1 cellular context compared by ENCODE assay signal in the genomic region with DNA sequence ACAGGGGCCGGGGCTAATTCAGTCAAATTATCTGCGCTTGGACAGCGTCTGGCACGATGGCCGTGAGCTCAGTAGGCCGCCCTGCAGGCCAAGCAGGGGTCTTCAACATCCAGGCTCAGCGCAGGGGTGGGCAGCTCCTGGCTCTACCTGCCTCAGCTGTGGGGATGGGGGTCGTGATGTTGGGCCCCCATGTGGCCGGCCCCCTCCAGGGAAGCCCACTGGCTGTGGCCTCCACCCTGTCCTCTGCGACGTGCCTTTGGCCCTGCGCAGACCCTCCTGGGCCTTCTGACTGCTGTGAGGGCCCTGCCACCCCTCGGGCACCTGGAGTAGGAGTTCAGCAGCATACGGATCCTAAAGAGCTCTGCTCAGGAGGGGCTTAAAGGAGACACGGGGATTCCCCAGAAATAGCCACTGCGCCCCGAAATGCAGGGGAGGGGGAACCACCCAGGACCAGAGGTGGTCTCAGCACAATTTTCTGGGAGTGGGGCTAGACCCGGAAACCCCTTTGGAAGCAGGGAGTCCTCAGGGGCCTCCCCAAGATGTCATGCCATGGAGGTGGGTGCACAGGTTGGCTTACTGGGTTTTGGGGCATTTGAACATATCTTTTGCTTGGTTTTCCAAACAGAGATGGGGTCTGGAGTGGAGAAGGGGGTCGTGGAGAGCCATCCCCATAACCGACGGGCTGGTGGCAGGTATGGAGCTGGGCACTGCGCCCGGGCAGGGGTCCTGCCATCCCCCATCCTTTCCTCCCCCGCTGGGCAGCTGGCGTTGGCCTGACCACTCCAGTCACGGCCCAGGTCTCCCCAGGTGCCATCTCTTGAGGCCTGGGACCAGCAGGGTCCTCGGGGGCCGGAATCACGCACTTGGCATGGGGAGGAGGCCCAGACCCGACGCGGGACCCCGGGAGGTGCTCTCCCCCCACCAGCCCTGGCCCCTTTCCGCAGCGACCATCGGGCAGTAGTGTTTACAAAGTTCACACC.
TF ChIP-seq lines count a peak whose summit lies in the region.

No MANE protein-coding gene starts in this region.

TF ChIP-seq in K562, 482 proteins besides CTCF, POLR2A, EP300 and RAD21:
- TF ChIP-seq ZC3H4 (CRISPR knock-in tag; IDR thresholded peaks at IDR 0.05; ENCODE audit: borderline replicate concordance): no peak
- peak; percentile 7; the same call in 1 of the 2 replicates for TF ChIP-seq ZBTB7A (IDR thresholded peaks at IDR 0.05; ENCODE audit: borderline replicate concordance, control insufficient read depth, low read depth, low read length)
- TF ChIP-seq PATZ1 (CRISPR knock-in tag; IDR thresholded peaks at IDR 0.05; ENCODE audit: borderline replicate concordance): no peak
